Comparison of ENCODE assay signal across 37 cellular contexts in genomic region chr14:69896972-69897371, GRCh38. TPM values are rescaled to one million over a fixed set of nuclear protein-coding genes. Genes with fewer than 3 reads are reported as not detected.
"Had no signal": no experiment of that assay in that cellular context is flagged by ENCODE, and none has a peak within 500 bp of the region (broad histone marks: within the 10 kb centered on the region; RNA-seq: fewer than 3 reads in every experiment).

No MANE protein-coding gene starts in this region.

- H3K4me1 Mint-ChIP-seq: activated B cell treated with CpG ODN at 0.5 μM for 24 hours; activated naive CD4-positive, alpha-beta T cell treated with anti-CD3 and anti-CD28 coated beads, Interleukin-2, amount 50 U/mL, for 24 hours; activated naive CD8-positive, alpha-beta T cell treated with anti-CD3 and anti-CD28 coated beads for 36 hours; T-helper 17 cell had no signal

- H3K27ac Mint-ChIP-seq: activated B cell treated with CpG ODN at 0.5 μM for 24 hours; activated CD4-positive, alpha-beta memory T cell treated with anti-CD3 and anti-CD28 coated beads for 36 hours; activated CD8-positive, alpha-beta memory T cell treated with anti-CD3 and anti-CD28 coated beads, Interleukin-2, amount 10 ng/mL, durations not matched to agents 7 days and 5 days; activated CD8-positive, alpha-beta T cell treated with anti-CD3 and anti-CD28 coated beads, Interleukin-2, amount 10 ng/mL, durations not matched to agents 7 days and 5 days; activated naive CD4-positive, alpha-beta T cell treated with anti-CD3 and anti-CD28 coated beads for 36 hours; activated naive CD4-positive, alpha-beta T cell treated with anti-CD3 and anti-CD28 coated beads, Interleukin-2, amount 50 U/mL, for 24 hours; activated naive CD8-positive, alpha-beta T cell treated with anti-CD3 and anti-CD28 coated beads for 36 hours; activated T-helper 1 cell treated with anti-CD3 and anti-CD28 coated beads, Interleukin-12 subunit alpha, Interleukin-12 subunit beta, Interleukin-2, Interleukin-4 antibody, amounts not matched to agents 30 ng/mL and 10 ng/mL and 1 ng/mL, durations not matched to agents 14 hours and 24 hours and 36 hours; activated T-helper 2 cell treated with anti-CD3 and anti-CD28 coated beads, Interferon-gamma antibody, Interleukin-2, Interleukin-4, amounts not matched to agents 10 μg/mL and 5 μg/mL and 100 μg/mL, durations not matched to agents 14 hours and 24 hours and 36 hours; brain; T-helper 17 cell; T-helper 2 cell treated with Interferon-gamma antibody and Interleukin-4, amounts not matched to agents 5 μg/mL and 100 μg/mL, for 36 hours had no signal

- H3K9me3 ChIP-seq: colonic mucosa had no signal

- H3K4me3 Mint-ChIP-seq: activated B cell treated with CpG ODN at 0.5 μM for 24 hours; activated CD4-positive, alpha-beta memory T cell treated with anti-CD3 and anti-CD28 coated beads for 36 hours; activated CD8-positive, alpha-beta memory T cell treated with anti-CD3 and anti-CD28 coated beads, Interleukin-2, amount 10 ng/mL, durations not matched to agents 7 days and 5 days; activated CD8-positive, alpha-beta T cell treated with anti-CD3 and anti-CD28 coated beads, Interleukin-2, amount 10 ng/mL, durations not matched to agents 7 days and 5 days; activated naive CD4-positive, alpha-beta T cell treated with anti-CD3 and anti-CD28 coated beads for 36 hours; activated naive CD4-positive, alpha-beta T cell treated with anti-CD3 and anti-CD28 coated beads, Interleukin-2, amount 50 U/mL, for 24 hours; activated naive CD8-positive, alpha-beta T cell treated with anti-CD3 and anti-CD28 coated beads for 36 hours; activated T-helper 1 cell treated with anti-CD3 and anti-CD28 coated beads, Interleukin-12 subunit alpha, Interleukin-12 subunit beta, Interleukin-2, Interleukin-4 antibody, amounts not matched to agents 30 ng/mL and 10 ng/mL and 1 ng/mL, durations not matched to agents 14 hours and 24 hours and 36 hours; brain; T-helper 17 cell; T-helper 2 cell treated with Interferon-gamma antibody and Interleukin-4, amounts not matched to agents 5 μg/mL and 100 μg/mL, for 36 hours had no signal

- H3K4me1 ChIP-seq: ascending aorta, breast epithelium, colonic mucosa, esophagus squamous epithelium had no signal

- H3K9me3 Mint-ChIP-seq: activated T-helper 1 cell treated with anti-CD3 and anti-CD28 coated beads, Interleukin-12 subunit alpha, Interleukin-12 subunit beta, Interleukin-2, Interleukin-4 antibody, amounts not matched to agents 30 ng/mL and 10 ng/mL and 1 ng/mL, durations not matched to agents 14 hours and 24 hours and 36 hours; activated T-helper 2 cell treated with anti-CD3 and anti-CD28 coated beads, Interferon-gamma antibody, Interleukin-2, Interleukin-4, amounts not matched to agents 10 μg/mL and 5 μg/mL and 100 μg/mL, durations not matched to agents 14 hours and 24 hours and 36 hours; T-helper 2 cell treated with Interferon-gamma antibody and Interleukin-4, amounts not matched to agents 5 μg/mL and 100 μg/mL, for 36 hours had no signal

- FAIRE-seq: endometrium, endothelial cell of umbilical vein had no signal

- ATAC-seq: activated CD4-positive, CD25-positive, alpha-beta regulatory T cell treated with anti-CD3 and anti-CD28 coated beads, Interleukin-2, amount 50 U/mL, for 24 hours; activated CD8-positive, alpha-beta memory T cell treated with anti-CD3 and anti-CD28 coated beads, Interleukin-2, amount 10 ng/mL, durations not matched to agents 7 days and 5 days; activated CD8-positive, alpha-beta T cell treated with anti-CD3 and anti-CD28 coated beads, Interleukin-2, amount 10 ng/mL, durations not matched to agents 7 days and 5 days; T-helper 17 cell had no signal

- H3K4me3 ChIP-seq: ascending aorta, breast epithelium, cardiac muscle cell, colonic mucosa, esophagus squamous epithelium had no signal

- H3K27me3 ChIP-seq: ascending aorta, breast epithelium, cardiac muscle cell, colonic mucosa had no signal

- H3K36me3 ChIP-seq: ascending aorta, breast epithelium, cardiac muscle cell, colonic mucosa, esophagus squamous epithelium, WERI-Rb-1 had no signal

- DNase-seq: activated B cell treated with CpG ODN at 0.5 μM for 24 hours; activated CD4-positive, alpha-beta memory T cell treated with anti-CD3 and anti-CD28 coated beads for 36 hours; activated CD4-positive, alpha-beta T cell treated with anti-CD3 and anti-CD28 coated beads for 48 hours; activated CD8-positive, alpha-beta memory T cell treated with anti-CD3 and anti-CD28 coated beads, Interleukin-2, amount 10 ng/mL, durations not matched to agents 7 days and 5 days; activated CD8-positive, alpha-beta memory T cell treated with anti-CD3 and anti-CD28 coated beads, Interleukin-2, amount 50 U/mL, for 4 hours; activated CD8-positive, alpha-beta T cell treated with anti-CD3 and anti-CD28 coated beads, Interleukin-2, amount 10 ng/mL, durations not matched to agents 7 days and 5 days; activated effector memory CD4-positive, alpha-beta T cell treated with anti-CD3 and anti-CD28 coated beads, Interleukin-2, amount 50 U/mL, for 16 hours; activated naive CD4-positive, alpha-beta T cell treated with anti-CD3 and anti-CD28 coated beads for 36 hours; activated naive CD8-positive, alpha-beta T cell treated with anti-CD3 and anti-CD28 coated beads for 36 hours; activated T-cell treated with anti-CD3 and anti-CD28 coated beads, Interleukin-2, amount 50 U/mL, for 1 hour; activated T-cell treated with anti-CD3 and anti-CD28 coated beads, Interleukin-2, amount 50 U/mL, for 48 hours; central memory CD4-positive, alpha-beta T cell; cerebellar nuclear complex; colonic mucosa; effector CD8-positive, alpha-beta T cell; esophagus squamous epithelium; foreskin melanocyte; head of caudate nucleus; T-helper 1 cell; T-helper 17 cell; T1000; WERI-Rb-1 had no signal

- H3K27ac ChIP-seq: ascending aorta, breast epithelium, cardiac muscle cell, colonic mucosa, epithelial cell of prostate, esophagus squamous epithelium, WERI-Rb-1 had no signal

RNA-seq across cellular contexts. Expression of gene SMOC1, which starts 17.8 kb away (rescaled TPM):
- total RNA-seq: activated B cell treated with CpG ODN at 0.5 μM for 24 hours; activated CD4-positive, alpha-beta memory T cell treated with anti-CD3 and anti-CD28 coated beads for 36 hours; activated CD8-positive, alpha-beta memory T cell treated with anti-CD3 and anti-CD28 coated beads for 36 hours; activated CD8-positive, alpha-beta memory T cell treated with anti-CD3 and anti-CD28 coated beads, Interleukin-2, amount 10 ng/mL, durations not matched to agents 7 days and 5 days; activated CD8-positive, alpha-beta T cell treated with anti-CD3 and anti-CD28 coated beads, Interleukin-2, amount 10 ng/mL, durations not matched to agents 7 days and 5 days; activated naive CD4-positive, alpha-beta T cell treated with anti-CD3 and anti-CD28 coated beads for 36 hours; activated naive CD8-positive, alpha-beta T cell treated with anti-CD3 and anti-CD28 coated beads for 36 hours; activated T-helper 1 cell treated with anti-CD3 and anti-CD28 coated beads, Interleukin-12 subunit alpha, Interleukin-12 subunit beta, Interleukin-2, Interleukin-4 antibody, amounts not matched to agents 30 ng/mL and 10 ng/mL and 1 ng/mL, durations not matched to agents 14 hours and 24 hours and 36 hours; activated T-helper 2 cell treated with anti-CD3 and anti-CD28 coated beads, Interferon-gamma antibody, Interleukin-2, Interleukin-4, amounts not matched to agents 10 μg/mL and 5 μg/mL and 100 μg/mL, durations not matched to agents 14 hours and 24 hours and 36 hours; fibroblast of lung; fibroblast of villous mesenchyme; T-helper 17 cell had no signal
